Comparison of ENCODE assay signal across 8 cellular contexts in the genomic region with DNA sequence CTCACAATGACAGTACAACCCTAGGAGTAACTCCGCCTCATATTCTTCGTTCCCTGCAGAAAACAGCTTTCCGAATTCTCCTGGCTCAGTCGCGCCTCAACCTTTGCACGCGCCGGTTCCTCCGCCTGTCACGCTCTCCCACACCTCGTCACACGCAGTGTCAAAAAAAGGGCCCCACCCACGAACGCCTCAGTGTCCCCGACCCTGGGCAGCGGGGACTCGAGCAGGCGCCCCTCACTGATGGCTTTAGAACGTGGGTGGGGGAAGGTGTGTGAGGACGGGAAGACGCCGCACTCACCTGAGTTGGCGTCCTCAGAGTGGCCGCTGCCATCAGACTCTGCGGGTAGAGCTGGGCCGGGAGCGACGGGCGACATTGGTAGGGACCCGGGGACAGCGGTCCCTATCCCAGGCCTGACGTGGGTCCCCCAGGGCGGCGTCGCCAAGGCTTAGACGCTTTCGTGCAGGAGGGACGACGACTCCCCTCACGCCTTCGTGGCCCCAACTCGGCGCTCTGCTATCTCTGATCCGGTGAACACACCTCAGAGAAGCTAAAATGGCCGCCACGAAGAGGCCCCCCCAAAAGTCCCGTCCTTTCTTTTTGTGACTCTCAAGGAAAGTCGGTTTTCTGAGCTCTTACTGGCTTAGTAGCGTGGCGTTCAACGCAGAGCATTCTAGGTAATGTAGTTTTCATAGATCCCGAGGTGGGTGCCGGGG. TPM values are rescaled to one million over a fixed set of nuclear protein-coding genes. Genes with fewer than 3 reads are reported as not detected.
DNase-seq lines count a peak whose midpoint lies in the region; ATAC-seq and TF ChIP-seq lines count a peak whose summit lies in the region.

A gene (minus strand): TSS at position 564 of the 714 bp plus-strand sequence. CDS start 233 bp downstream, at position 331.

- H3K27ac ChIP-seq in dorsolateral prefrontal cortex, result peak within 1 kb of the TSS in 55 of 59 donors; percentile 34 to 94 (median 84)
- H3K27ac ChIP-seq in layer of hippocampus (ENCODE audit: low read depth, low read length), result peak within 1 kb of the TSS; percentile 76

- H3K27me3 ChIP-seq in dorsolateral prefrontal cortex (no peaks in the 10 kb centered on the region), layer of hippocampus (ENCODE audit: control insufficient read depth, insufficient read depth, low read length) (no peaks in the 10 kb centered on the region), MG63 (no peaks in the 10 kb centered on the region)

- H3K4me3 ChIP-seq in dorsolateral prefrontal cortex, result peak within 1 kb of the TSS; percentile 30 to 82 (median 68)
- H3K4me3 ChIP-seq in MG63, result no peak within 1 kb of the TSS

- no peaks in the 10 kb centered on the region for H3K36me3 ChIP-seq in MG63

- no peak for TF ChIP-seq CTCF in dorsolateral prefrontal cortex (IDR thresholded peaks at IDR 0.05 in 54 of 56, conservative IDR thresholded peaks at IDR 0.05 in 2 of 56; ENCODE audit: low read depth in 1 of 56, partially characterized antibody in 56 of 56)

- H3K9me3 ChIP-seq in MG63, result peaks cover 24% of the 10 kb centered on the region

- no peak for ATAC-seq in GM18517 (IDR thresholded peaks at IDR 0.05; ENCODE audit: unreplicated experiment)

- DNase-seq in D341Med (ENCODE audit: low spot score) (peak; percentile 86), dorsolateral prefrontal cortex (peak in 9 of 10 donors; percentile 57 to 84 (median 70)), MG63 (no peak), COLO668 (lab: John Stamatoyannopoulos, UW; ENCODE audit: unreplicated experiment) (no peak)
- DNase-seq in activated CD4-positive, alpha-beta T cell treated with anti-CD3 and anti-CD28 coated beads for 1 hour, result peak; percentile 11
- DNase-seq in stimulated activated CD4-positive, alpha-beta T cell treated with anti-CD3 and anti-CD28 coated beads, Interleukin-15, amount 100 ng/mL, for 1 hour (ENCODE audit: low read depth in 1 of 2, low spot score in 1 of 2), result peak; percentile 5 to 6

- intact Hi-C loops in dorsolateral prefrontal cortex (cut with DNase I), result no loop called here

RNA-seq across cellular contexts. Expression of the gene that starts here (rescaled TPM):
- 10 to 100 TPM in 118 of 120 experiments, 1 to 10 TPM in 2; 8.5 to 30.9 (median 19.2) TPM for total RNA-seq in dorsolateral prefrontal cortex
- total RNA-seq in MG63 (2014; rRNA removed; shearing (Covaris generic); ENCODE audit: low replicate concordance), result not detected in 2 replicates

Comparison
In these comparisons a context has a peak if more than half of its experiments do, and no peak if none do; other contexts are left out.
1. DNase-seq: peak in D341Med (single experiment), activated CD4-positive, alpha-beta T cell treated with anti-CD3 and anti-CD28 coated beads for 1 hour (single experiment), dorsolateral prefrontal cortex (9 of 10) and stimulated activated CD4-positive, alpha-beta T cell treated with anti-CD3 and anti-CD28 coated beads, Interleukin-15, amount 100 ng/mL, for 1 hour (2 of 2); none in MG63 (single experiment) and COLO668 (single experiment).